27 cellular contexts compared by ENCODE assay signal in the genomic region with DNA sequence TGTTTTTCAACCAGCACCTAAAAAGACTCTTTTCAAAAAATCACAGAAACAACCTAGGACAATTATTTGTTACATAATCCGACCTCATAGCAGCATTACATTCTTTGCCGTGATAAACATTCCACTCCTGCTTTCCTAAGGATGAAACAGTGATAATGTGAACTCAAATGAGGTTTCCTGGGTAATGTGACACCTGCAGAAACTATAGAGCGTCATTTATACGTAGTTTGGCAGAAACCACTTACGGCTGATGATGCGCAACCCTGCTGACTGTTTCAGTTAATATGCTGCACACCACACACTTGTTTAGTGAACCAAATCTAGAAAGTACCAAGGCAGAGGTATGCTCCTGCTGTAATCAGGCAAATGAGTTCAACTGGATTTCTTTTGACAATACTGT. TPM values are rescaled to one million over a fixed set of nuclear protein-coding genes. Genes with fewer than 3 reads are reported as not detected.
"Had no signal": no experiment of that assay in that cellular context is flagged by ENCODE, and none has a peak within 500 bp of the region (broad histone marks: within the 10 kb centered on the region; RNA-seq: fewer than 3 reads in every experiment).

No MANE protein-coding gene starts in this region.

- H3K9ac ChIP-seq: parathyroid adenoma had no signal

- H3K79me2 ChIP-seq: parathyroid adenoma had no signal

- H3K4me2 ChIP-seq: smooth muscle cell had no signal

- H3K4me3 Mint-ChIP-seq: activated B cell treated with CpG ODN at 0.5 μM for 24 hours; activated CD4-positive, alpha-beta T cell treated with anti-CD3 and anti-CD28 coated beads for 36 hours; activated naive CD8-positive, alpha-beta T cell; activated T-cell treated with anti-CD3 and anti-CD28 coated beads, Interleukin-2, amount 50 U/mL, for 4 hours; central memory CD8-positive, alpha-beta T cell; nephron progenitor cell; stimulated activated memory B cell treated with anti-CD40 and anti-IgM and Interleukin-4, amounts not matched to agents 10 μg/mL and 1 μg/mL and 100 μg/mL, for 72 hours had no signal

- ATAC-seq: activated CD4-positive, alpha-beta T cell treated with anti-CD3 and anti-CD28 coated beads for 36 hours; activated T-cell treated with anti-CD3 and anti-CD28 coated beads, Interleukin-2, amount 50 U/mL, for 4 hours; esophagus mucosa; left cardiac atrium; mucosa of descending colon; sciatic nerve; stimulated activated memory B cell treated with anti-CD40 and anti-IgM and Interleukin-4, amounts not matched to agents 10 μg/mL and 1 μg/mL and 100 μg/mL, for 72 hours had no signal

- H2AFZ ChIP-seq: parathyroid adenoma had no signal

- H3K4me1 ChIP-seq: adrenal gland, parathyroid adenoma, stomach, tibial nerve had no signal

- H3K9me3 Mint-ChIP-seq: activated B cell treated with CpG ODN at 0.5 μM for 24 hours; activated T-cell treated with anti-CD3 and anti-CD28 coated beads, Interleukin-2, amount 50 U/mL, for 4 hours; stimulated activated memory B cell treated with anti-CD40 and anti-IgM and Interleukin-4, amounts not matched to agents 10 μg/mL and 1 μg/mL and 100 μg/mL, for 72 hours had no signal

- DNase-seq: activated B cell treated with CpG ODN at 0.5 μM for 24 hours; activated CD4-positive, alpha-beta T cell treated with anti-CD3 and anti-CD28 coated beads for 36 hours; activated CD4-positive, alpha-beta T cell treated with anti-CD3 and anti-CD28 coated beads, Interleukin-2, amount 50 U/mL, for 48 hours; activated CD8-positive, alpha-beta memory T cell treated with anti-CD3 and anti-CD28 coated beads, Interleukin-2, amount 50 U/mL, for 48 hours; activated naive CD4-positive, alpha-beta T cell; activated T-cell treated with anti-CD3 and anti-CD28 coated beads, Interleukin-2, amount 50 U/mL, for 4 hours; adrenal gland; effector memory CD4-positive, alpha-beta T cell; foreskin melanocyte; hippocampal formation; left cardiac atrium; mesenchymal stem cell; mucosa of descending colon; nephron progenitor cell; stimulated activated CD4-positive, alpha-beta T cell treated with anti-CD3 and anti-CD28 coated beads, Interleukin-15, amount 100 ng/mL, for 24 hours; stomach had no signal

- H3K9me3 ChIP-seq: adrenal gland, mucosa of descending colon, stomach, suprapubic skin, tibial nerve had no signal

- H3K27me3 ChIP-seq: adrenal gland, stomach, suprapubic skin, tibial nerve had no signal

- H3K27me3 Mint-ChIP-seq: activated B cell treated with CpG ODN at 0.5 μM for 24 hours; activated CD4-positive, alpha-beta T cell treated with anti-CD3 and anti-CD28 coated beads for 36 hours; central memory CD8-positive, alpha-beta T cell; stimulated activated memory B cell treated with anti-CD40 and anti-IgM and Interleukin-4, amounts not matched to agents 10 μg/mL and 1 μg/mL and 100 μg/mL, for 72 hours had no signal

- H3K4me1 Mint-ChIP-seq: activated B cell treated with CpG ODN at 0.5 μM for 24 hours; activated CD4-positive, alpha-beta T cell treated with anti-CD3 and anti-CD28 coated beads for 36 hours; central memory CD8-positive, alpha-beta T cell; stimulated activated memory B cell treated with anti-CD40 and anti-IgM and Interleukin-4, amounts not matched to agents 10 μg/mL and 1 μg/mL and 100 μg/mL, for 72 hours had no signal

- H3K36me3 Mint-ChIP-seq: activated naive CD8-positive, alpha-beta T cell; stimulated activated memory B cell treated with anti-CD40 and anti-IgM and Interleukin-4, amounts not matched to agents 10 μg/mL and 1 μg/mL and 100 μg/mL, for 72 hours had no signal

- H3K36me3 ChIP-seq: adrenal gland had no signal

- H3K27ac Mint-ChIP-seq: activated B cell treated with CpG ODN at 0.5 μM for 24 hours; activated CD4-positive, alpha-beta T cell treated with anti-CD3 and anti-CD28 coated beads for 36 hours; activated naive CD8-positive, alpha-beta T cell; activated T-helper 2 cell treated with anti-CD3 and anti-CD28 coated beads, Interferon-gamma antibody, Interleukin-2, Interleukin-4, amounts not matched to agents 10 μg/mL and 5 μg/mL and 100 μg/mL, durations not matched to agents 14 hours and 24 hours and 36 hours; nephron progenitor cell; stimulated activated memory B cell treated with anti-CD40 and anti-IgM and Interleukin-4, amounts not matched to agents 10 μg/mL and 1 μg/mL and 100 μg/mL, for 72 hours had no signal

- H3K27ac ChIP-seq: adrenal gland, parathyroid adenoma, stomach, suprapubic skin, tibial nerve had no signal

- H3K4me3 ChIP-seq: adrenal gland, mucosa of descending colon, smooth muscle cell, stomach, suprapubic skin, tibial nerve had no signal

RNA-seq across cellular contexts. Expression of a gene that starts 55.9 kb away (rescaled TPM):
- total RNA-seq: activated B cell treated with CpG ODN at 0.5 μM for 24 hours; activated CD4-positive, alpha-beta T cell treated with anti-CD3 and anti-CD28 coated beads for 36 hours; activated CD8-positive, alpha-beta memory T cell treated with anti-CD3 and anti-CD28 coated beads for 36 hours; activated T-cell treated with anti-CD3 and anti-CD28 coated beads, Interleukin-2, amount 50 U/mL, for 4 hours; activated T-helper 2 cell treated with anti-CD3 and anti-CD28 coated beads, Interferon-gamma antibody, Interleukin-2, Interleukin-4, amounts not matched to agents 10 μg/mL and 5 μg/mL and 100 μg/mL, durations not matched to agents 14 hours and 24 hours and 36 hours had no signal
